Comparison of ENCODE assay signal across 10 cellular contexts in genomic region chr14:104746951-104747481, GRCh38. TPM values are rescaled to one million over a fixed set of nuclear protein-coding genes. Genes with fewer than 3 reads are reported as not detected.
DNase-seq lines count a peak whose midpoint lies in the region; ATAC-seq and TF ChIP-seq lines count a peak whose summit lies in the region.
"Had no signal": no experiment of that assay in that cellular context is flagged by ENCODE, and none has a peak within 500 bp of the region (broad histone marks: within the 10 kb centered on the region; RNA-seq: fewer than 3 reads in every experiment).

No MANE protein-coding gene starts in this region.

- POLR2A ChIA-PET in activated CD4-positive, alpha-beta memory T cell treated with anti-CD3 and anti-CD28 coated beads, Interleukin-2, amount 10 ng/mL, durations not matched to agents 7 days and 5 days (lab: Charles Lee): no interaction called here

- TF ChIP-seq CTCF in gastrocnemius medialis (IDR thresholded peaks at IDR 0.05 in 4 of 5, conservative IDR thresholded peaks at IDR 0.05 in 1 of 5): no peak

- H3K36me3 ChIP-seq in gastrocnemius medialis: peaks cover 0 to 28% of the 10 kb centered on the region in 2 donors

- CTCF ChIA-PET in activated CD4-positive, alpha-beta memory T cell treated with anti-CD3 and anti-CD28 coated beads, Interleukin-2, amount 10 ng/mL, durations not matched to agents 7 days and 5 days (lab: Charles Lee): no interaction called here

- peaks cover 23 to 38% of the 10 kb centered on the region in 2 donors for H3K4me1 ChIP-seq in gastrocnemius medialis

- ATAC-seq in left ventricle myocardium superior: peak; percentile 43
- peak; percentile 40 to 50 for ATAC-seq in gastrocnemius medialis
- no peak for ATAC-seq in HG02763 (IDR thresholded peaks at IDR 0.05; ENCODE audit: unreplicated experiment)
- no peak for ATAC-seq in GM18867 (IDR thresholded peaks at IDR 0.05; ENCODE audit: unreplicated experiment)

- no peak overlapping the region for H3K27ac Mint-ChIP-seq in activated CD4-positive, alpha-beta memory T cell treated with anti-CD3 and anti-CD28 coated beads, Interleukin-2, amount 10 ng/mL, durations not matched to agents 7 days and 5 days

- H3K27me3 Mint-ChIP-seq in activated CD4-positive, alpha-beta memory T cell treated with anti-CD3 and anti-CD28 coated beads, Interleukin-2, amount 10 ng/mL, durations not matched to agents 7 days and 5 days: no peaks in the 10 kb centered on the region

- DNase-seq in EH (ENCODE audit: low read depth): peak; percentile 79
- peak; percentile 37 to 57 for DNase-seq in SHP77 (lab: John Stamatoyannopoulos, UW)
- peak; percentile 55 for DNase-seq in left ventricle myocardium superior
- DNase-seq in gastrocnemius medialis: peak; percentile 36 to 73
- DNase-seq in activated CD4-positive, alpha-beta memory T cell treated with anti-CD3 and anti-CD28 coated beads, Interleukin-2, amount 10 ng/mL, durations not matched to agents 7 days and 5 days: no peak
- DNase-seq in NAMALWA (ENCODE audit: low spot score): no peak
- DNase-seq: Caco-2, occipital lobe had no signal

- in situ Hi-C loops in gastrocnemius medialis (cut with MboI; ENCODE audit: low sequenced_read_pairs in 4 of 4): no loop called here

- no peak overlapping the region for H3K4me3 ChIP-seq in gastrocnemius medialis

- H3K27me3 ChIP-seq in gastrocnemius medialis: no peaks in the 10 kb centered on the region

- no peaks in the 10 kb centered on the region for H3K9me3 ChIP-seq in gastrocnemius medialis
- H3K9me3 ChIP-seq: Caco-2 had no signal

- H3K4me1 Mint-ChIP-seq in activated CD4-positive, alpha-beta memory T cell treated with anti-CD3 and anti-CD28 coated beads, Interleukin-2, amount 10 ng/mL, durations not matched to agents 7 days and 5 days: peaks cover 16% of the 10 kb centered on the region

- H3K4me3 Mint-ChIP-seq in activated CD4-positive, alpha-beta memory T cell treated with anti-CD3 and anti-CD28 coated beads, Interleukin-2, amount 10 ng/mL, durations not matched to agents 7 days and 5 days: no peak overlapping the region

- no peaks in the 10 kb centered on the region for H3K9me3 Mint-ChIP-seq in activated CD4-positive, alpha-beta memory T cell treated with anti-CD3 and anti-CD28 coated beads, Interleukin-2, amount 10 ng/mL, durations not matched to agents 7 days and 5 days

- no peaks in the 10 kb centered on the region for H3K36me3 Mint-ChIP-seq in activated CD4-positive, alpha-beta memory T cell treated with anti-CD3 and anti-CD28 coated beads, Interleukin-2, amount 10 ng/mL, durations not matched to agents 7 days and 5 days (ENCODE audit: low read depth)

- H3K27ac ChIP-seq in gastrocnemius medialis: peak overlapping the region; percentile 82 to 96 (median 95)

- no peak for TF ChIP-seq POLR2A in gastrocnemius medialis (IDR thresholded peaks at IDR 0.05)

- intact Hi-C loops in left ventricle myocardium superior (cut with micrococcal nuclease) (no loop called here), gastrocnemius medialis (cut with DNase I; ENCODE audit: low total_unique reads) (no loop called here)

RNA-seq across cellular contexts. Expression of gene SIVA1, which starts 5.9 kb away (rescaled TPM):
- 65.1 TPM for total RNA-seq in left ventricle myocardium superior
- total RNA-seq in gastrocnemius medialis: 100 to 1,000 TPM; 228 to 357 (median 264) TPM
- 10 to 100 TPM; 87.0 to 96.2 TPM for total RNA-seq in activated CD4-positive, alpha-beta memory T cell treated with anti-CD3 and anti-CD28 coated beads, Interleukin-2, amount 10 ng/mL, durations not matched to agents 7 days and 5 days

RNA-seq across cellular contexts. Expression of gene ADSS1, which starts 23.0 kb away (rescaled TPM):
- total RNA-seq in left ventricle myocardium superior (226 TPM), gastrocnemius medialis (100 to 1,000 TPM; 165 to 577 (median 232) TPM)
- total RNA-seq in activated CD4-positive, alpha-beta memory T cell treated with anti-CD3 and anti-CD28 coated beads, Interleukin-2, amount 10 ng/mL, durations not matched to agents 7 days and 5 days: 1 to 10 TPM in 1 of 2 experiments, under 1 TPM in 1; 0.98 to 1.2 TPM

RNA-seq across cellular contexts. Expression of gene AKT1, which starts 48.5 kb away (rescaled TPM):
- total RNA-seq in left ventricle myocardium superior (142 TPM), gastrocnemius medialis (10 to 100 TPM; 44.4 to 70.4 (median 57.0) TPM)
- total RNA-seq in activated CD4-positive, alpha-beta memory T cell treated with anti-CD3 and anti-CD28 coated beads, Interleukin-2, amount 10 ng/mL, durations not matched to agents 7 days and 5 days: 100 to 1,000 TPM; 157 to 162 TPM

RNA-seq across cellular contexts. Expression of gene ZBTB42, which starts 53.9 kb away (rescaled TPM):
- total RNA-seq in left ventricle myocardium superior: 5.3 TPM
- total RNA-seq in gastrocnemius medialis: 10 to 100 TPM in 3 of 4 donors, 1 to 10 TPM in 1; 2.4 to 20.8 (median 12.5) TPM
- 1 to 10 TPM; 4.9 to 5.5 TPM for total RNA-seq in activated CD4-positive, alpha-beta memory T cell treated with anti-CD3 and anti-CD28 coated beads, Interleukin-2, amount 10 ng/mL, durations not matched to agents 7 days and 5 days

RNA-seq across cellular contexts. Expression of gene INF2, which starts 57.6 kb away (rescaled TPM):
- total RNA-seq in left ventricle myocardium superior (30.4 TPM), gastrocnemius medialis (10 to 100 TPM; 11.6 to 34.6 (median 19.7) TPM)
- total RNA-seq in activated CD4-positive, alpha-beta memory T cell treated with anti-CD3 and anti-CD28 coated beads, Interleukin-2, amount 10 ng/mL, durations not matched to agents 7 days and 5 days: 100 to 1,000 TPM; 120 to 132 TPM

Comparison
In these comparisons a context has a peak if more than half of its experiments do, and no peak if none do; other contexts are left out.
1. DNase-seq: peak in EH (single experiment), SHP77 (2 of 2), left ventricle myocardium superior (single experiment) and gastrocnemius medialis (2 of 2); none in activated CD4-positive, alpha-beta memory T cell treated with anti-CD3 and anti-CD28 coated beads, Interleukin-2, amount 10 ng/mL, durations not matched to agents 7 days and 5 days (single experiment) and NAMALWA (single experiment).
2. ATAC-seq: peak in left ventricle myocardium superior (single experiment) and gastrocnemius medialis (2 of 2); none in HG02763 (single experiment) and GM18867 (single experiment).
3. RNA of gene ADSS1, which starts 23.0 kb away (total RNA-seq): 165 to 577 TPM in gastrocnemius medialis and 226 TPM in left ventricle myocardium superior (single experiment); 0.98 to 1.2 TPM in activated CD4-positive, alpha-beta memory T cell treated with anti-CD3 and anti-CD28 coated beads, Interleukin-2, amount 10 ng/mL, durations not matched to agents 7 days and 5 days; every median in the first group is over 10 times any median in the second.